1 cellular context compared by ENCODE assay signal in genomic region chr15:34014556-34014955, GRCh38.
TF ChIP-seq lines count a peak whose summit lies in the region.

No MANE protein-coding gene starts in this region.

TF ChIP-seq in WTC11, 78 proteins besides CTCF, POLR2A, EP300 and RAD21 (continued from another document):
- TF ChIP-seq FOXP4 (CRISPR knock-in tag; IDR thresholded peaks at IDR 0.05) (no peak), E2F5 (CRISPR knock-in tag; IDR thresholded peaks at IDR 0.05) (no peak), ERG (CRISPR knock-in tag; IDR thresholded peaks at IDR 0.05) (no peak)
